In genomic region chr3:100399341-100400071, GRCh38 we compare ENCODE assay signal across 8 cellular contexts. TPM values are rescaled to one million over a fixed set of nuclear protein-coding genes. Genes with fewer than 3 reads are reported as not detected.
DNase-seq lines count a peak whose midpoint lies in the region; ATAC-seq, FAIRE-seq and TF ChIP-seq lines count a peak whose summit lies in the region.

No MANE protein-coding gene starts in this region.

- no peak overlapping the region for H3K14ac ChIP-seq in IMR-90 (replicated peaks; ENCODE audit: low read depth, low read length)

- peaks cover 0 to 42% of the 10 kb centered on the region in 2 experiments; a peak in 2 of 4 replicates for H3K79me1 ChIP-seq in IMR-90 (ENCODE audit: low read depth in 1 of 2, low read length in 2 of 2)

- intact Hi-C loops in IMR-90 (cut with micrococcal nuclease) = loop anchor here (5.0 kb wide), 2 partner anchors 93 to 317 kb away; partner anchors contain the start of gene TMEM45A

- no peak overlapping the region for H2BK120ac ChIP-seq in IMR-90 (ENCODE audit: low read depth, low read length)

- H4K5ac ChIP-seq in IMR-90 (ENCODE audit: low read depth, low read length) = no peak overlapping the region

- no peak overlapping the region for H4K91ac ChIP-seq in IMR-90 (ENCODE audit: insufficient read depth, low read depth, low read length)

- H3K36me3 ChIP-seq in ACC112 (ENCODE audit: insufficient read depth, low read length) (no peaks in the 10 kb centered on the region), IMR-90 (ENCODE audit: control insufficient read depth, insufficient read depth, low read length) (no peaks in the 10 kb centered on the region), bronchial epithelial cell (ENCODE audit: control insufficient read depth, insufficient read depth, low read length) (no peaks in the 10 kb centered on the region)

- H3K9ac ChIP-seq in IMR-90 (ENCODE audit: low read depth, low read length) = peak overlapping the region; percentile 74; the same call in 1 of the 2 replicates

- H3K9me1 ChIP-seq in IMR-90 (ENCODE audit: insufficient read depth, low read length) = no peaks in the 10 kb centered on the region; the same call in 1 of the 2 replicates

- H3K27me3 ChIP-seq in ACC112 (ENCODE audit: insufficient read depth, low read length) (no peaks in the 10 kb centered on the region), IMR-90 (ENCODE audit: control insufficient read depth, insufficient read depth, low read length) (no peaks in the 10 kb centered on the region), bronchial epithelial cell (ENCODE audit: control insufficient read depth, insufficient read depth, low read length) (no peaks in the 10 kb centered on the region)

- no peak for FAIRE-seq in bronchial epithelial cell (lab: Jason Lieb, UNC)

- no peak for ATAC-seq in IMR-90 (ENCODE audit: low read depth)

- H3K4ac ChIP-seq in IMR-90 (ENCODE audit: low read depth, low read length) = no peak overlapping the region

- H4K8ac ChIP-seq in IMR-90 (ENCODE audit: low read depth in 2 of 2, low read length in 2 of 2) = no peak overlapping the region

- TF ChIP-seq POLR2A in IMR-90 (IDR thresholded peaks at IDR 0.05; ENCODE audit: low read depth, low read length) = no peak

- dilution Hi-C loops in IMR-90 (cut with HindIII; ENCODE audit: low sequenced_read_pairs, unreplicated experiment) = no loop called here

- 40% methylated on average over 4 of the region's 9 CpGs; no CpG with 5 or more reads in 1 of the 2 experiments for WGBS in IMR-90 (ENCODE audit: extremely low coverage in 2 of 2, insufficient read length in 1 of 2), 2 experiments

- TF ChIP-seq RAD21 in IMR-90 (IDR thresholded peaks at IDR 0.05; ENCODE audit: low read length) = no peak

- H3K23ac ChIP-seq in IMR-90 (ENCODE audit: low read depth, low read length) = peak overlapping the region; percentile 61; the same call in 1 of the 2 replicates

- peak overlapping the region; percentile 96 for H3K4me2 ChIP-seq in IMR-90 (ENCODE audit: low read depth, low read length)

- CTCF ChIA-PET in IMR-90 (lab: Yijun Ruan, JAX) = no interaction called here

- peaks cover 31% of the 10 kb centered on the region for H3K4me1 ChIP-seq in ACC112 (ENCODE audit: control insufficient read depth, insufficient read depth, low read length, unreplicated experiment)
- H3K4me1 ChIP-seq in IMR-90 (ENCODE audit: control insufficient read depth, insufficient read depth, low read length) = no peaks in the 10 kb centered on the region

- H2AK9ac ChIP-seq in IMR-90 (replicated peaks; ENCODE audit: low read depth, low read length, poor library complexity) = no peak overlapping the region

- peaks cover 26% of the 10 kb centered on the region; the same call in 1 of the 2 replicates for H4K20me1 ChIP-seq in IMR-90 (ENCODE audit: insufficient read depth, low read length)

- H3K18ac ChIP-seq in IMR-90 (ENCODE audit: low read depth, low read length) = no peak overlapping the region

- H3K27ac ChIP-seq in ACC112 (ENCODE audit: low read depth, low read length) = no peak overlapping the region
- no peak overlapping the region for H3K27ac ChIP-seq in IMR-90 (ENCODE audit: insufficient read depth, low read length)

- H3K79me2 ChIP-seq in ACC112 (ENCODE audit: control insufficient read depth, insufficient read depth, low read length, unreplicated experiment) = peaks cover 87% of the 10 kb centered on the region

- H3K56ac ChIP-seq in IMR-90 (ENCODE audit: extremely low read depth, insufficient read depth, low read length) = peak overlapping the region; percentile 1; the same call in 1 of the 2 replicates

- no peak overlapping the region for H2BK20ac ChIP-seq in IMR-90 (ENCODE audit: low read depth, low read length)

- no peak overlapping the region for H2AK5ac ChIP-seq in IMR-90 (ENCODE audit: low read depth, low read length)

- no peak overlapping the region for H2BK15ac ChIP-seq in IMR-90 (ENCODE audit: low read depth, low read length)

- H3K9me3 ChIP-seq in IMR-90 (ENCODE audit: control insufficient read depth, insufficient read depth, low read length) = no peaks in the 10 kb centered on the region

- DNase-seq in IMR-90 (no peak), bronchial epithelial cell (ENCODE audit: low read depth) (no peak), myocyte (ENCODE audit: low read depth) (peak; percentile 46), DMS114 treated with DMSO at 0.1 percent for 48 hours (lab: John Stamatoyannopoulos, UW; ENCODE audit: unreplicated experiment) (no peak), NCI-H2171 (lab: John Stamatoyannopoulos, UW) (no peak), NCI-H1694 treated with DMSO at 0.1 percent for 48 hours (lab: John Stamatoyannopoulos, UW) (no peak)
- DNase-seq in stimulated activated CD4-positive, alpha-beta T cell treated with anti-CD3 and anti-CD28 coated beads, Interleukin-12 subunit alpha, Interleukin-12 subunit beta, amount 100 ng/mL, for 4 hours = no peak

- BruUV-seq in IMR-90 (replicated peaks; lab: Mats Ljungman, UMichigan) = TSS peak; percentile 32

- TF ChIP-seq CTCF in IMR-90 (conservative IDR thresholded peaks at IDR 0.05; ENCODE audit: low read depth, low read length) (no peak), bronchial epithelial cell (IDR thresholded peaks at IDR 0.05; ENCODE audit: insufficient read depth, low read length, severe bottlenecking) (no peak)

- H2AFZ ChIP-seq in ACC112 (ENCODE audit: low read length, unreplicated experiment) (no peak overlapping the region), IMR-90 (replicated peaks; ENCODE audit: low read length, poor library complexity) (no peak overlapping the region)

- no peak overlapping the region for H2BK5ac ChIP-seq in IMR-90 (ENCODE audit: low read depth, low read length, poor library complexity, severe bottlenecking)

- in situ Hi-C loops in IMR-90 (cut with MboI; ENCODE audit: low sequenced_read_pairs) = no loop called here

- H3K4me3 ChIP-seq in ACC112 (ENCODE audit: low read depth, low read length) (peak overlapping the region; percentile 84), IMR-90 (ENCODE audit: insufficient read depth, low read depth, low read length) (peak overlapping the region; percentile 60), bronchial epithelial cell (ENCODE audit: low read depth, low read length) (peak overlapping the region; percentile 84)

- POLR2A ChIA-PET in IMR-90 (lab: Charles Lee; ENCODE audit: unreplicated experiment) = no interaction called here

TF ChIP-seq in IMR-90, 13 proteins besides CTCF, POLR2A, EP300 and RAD21:
- TF ChIP-seq USF2 (IDR thresholded peaks at IDR 0.05; ENCODE audit: low read depth, low read length) = no peak

RNA-seq across cellular contexts. Expression of gene TOMM70, which starts 1.4 kb away (rescaled TPM):
- total RNA-seq in IMR-90 (2012; rRNA removed) (35.1 and 50.0 TPM in 2 replicates), bronchial epithelial cell (33.4 and 40.8 TPM in 2 replicates), myocyte (102 and 107 TPM in 2 replicates)
- polyA plus RNA-seq in IMR-90 (2012; rRNA removed) = 19.8 and 24.6 TPM in 2 replicates
- polyA plus RNA-seq in IMR-90 (2012; cell fraction: cytosol; rRNA removed) = 7.1 and 7.8 TPM in 2 replicates
- 5.2 and 11.0 TPM in 2 replicates for polyA plus RNA-seq in IMR-90 (2012; cell fraction: nucleus; rRNA removed; ENCODE audit: low replicate concordance)
- 28.4 TPM for polyA plus RNA-seq in myocyte (2012)

RNA-seq across cellular contexts. Expression of gene LNP1, which starts 1.8 kb away (rescaled TPM):
- total RNA-seq in IMR-90 (2012; rRNA removed) = 2.2 and 4.4 TPM in 2 replicates
- polyA plus RNA-seq in IMR-90 (2012; rRNA removed) = 2.3 and 2.4 TPM in 2 replicates
- polyA plus RNA-seq in IMR-90 (2012; cell fraction: cytosol; rRNA removed) = 0.44 and 1.5 TPM in 2 replicates
- 0.14 and 1.4 TPM in 2 replicates for polyA plus RNA-seq in IMR-90 (2012; cell fraction: nucleus; rRNA removed; ENCODE audit: low replicate concordance)
- 0.51 and 1.1 TPM in 2 replicates for total RNA-seq in bronchial epithelial cell
- total RNA-seq in myocyte = 8.3 and 8.7 TPM in 2 replicates
- 3.5 TPM for polyA plus RNA-seq in myocyte (2012)
